In the genomic region with DNA sequence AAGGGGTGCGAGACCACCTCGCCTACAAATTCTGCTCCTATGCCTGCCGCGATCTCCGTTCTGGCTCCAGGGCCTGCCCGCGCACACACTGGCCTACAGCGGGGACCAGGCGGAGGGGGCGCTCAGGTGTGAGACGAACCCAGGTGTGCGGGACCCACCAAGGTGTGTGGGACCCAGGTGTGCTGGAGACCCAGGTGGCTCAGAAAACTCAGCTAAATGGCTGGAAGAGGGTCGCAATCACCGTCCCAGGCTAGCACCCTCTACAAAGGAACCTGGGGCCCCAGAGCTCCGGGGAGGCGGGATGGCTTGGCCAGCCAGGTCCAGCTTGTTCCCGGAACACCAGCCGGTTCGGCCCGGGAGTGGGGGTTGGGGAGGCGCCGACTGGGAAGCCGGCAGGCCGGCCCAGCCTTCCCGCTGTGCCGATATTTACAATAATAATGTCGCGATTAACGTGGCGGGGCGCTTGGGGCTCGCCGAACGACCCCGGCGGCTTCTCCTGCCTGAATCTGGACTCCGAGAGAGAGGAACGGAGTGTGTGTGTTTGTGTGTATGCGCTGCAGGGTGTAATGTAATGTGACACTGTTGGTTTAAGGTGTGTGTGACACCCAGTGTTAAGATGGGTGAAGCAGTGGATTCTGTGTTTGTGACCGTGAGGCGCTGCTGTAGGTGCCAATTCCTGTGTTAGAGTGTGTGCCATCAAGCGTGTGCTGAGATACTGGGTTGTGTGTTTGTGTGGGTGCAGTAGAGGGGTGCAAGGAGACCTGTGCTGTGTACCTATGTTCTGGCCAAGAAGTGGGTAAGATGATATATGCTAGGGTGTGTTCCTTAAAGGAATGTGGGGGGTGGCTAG, we compare ENCODE assay signal across 8 cellular contexts. TPM values are rescaled to one million over a fixed set of nuclear protein-coding genes. Genes with fewer than 3 reads are reported as not detected.
DNase-seq lines count a peak whose midpoint lies in the region; ATAC-seq and TF ChIP-seq lines count a peak whose summit lies in the region.

No MANE protein-coding gene starts in this region.

- peaks cover 65% of the 10 kb centered on the region for H3K27me3 ChIP-seq in kidney epithelial cell (ENCODE audit: control insufficient read depth, insufficient read depth, low read length)

- H3K27me3 Mint-ChIP-seq in activated T-helper 17 cell treated with anti-CD3 and anti-CD28 coated beads, Interleukin-2, amount 50 U/mL, for 72 hours: peaks cover 56% of the 10 kb centered on the region
- H3K27me3 Mint-ChIP-seq in stimulated activated naive CD8-positive, alpha-beta T cell treated with anti-CD3 and anti-CD28 coated beads, Interleukin-15, amount 100 ng/mL, for 72 hours: peaks cover 93% of the 10 kb centered on the region

- TF ChIP-seq CTCF in kidney epithelial cell (IDR thresholded peaks at IDR 0.05; ENCODE audit: insufficient read depth, low read length, poor library complexity, severe bottlenecking): no peak

- H3K9me3 Mint-ChIP-seq in activated T-helper 17 cell treated with anti-CD3 and anti-CD28 coated beads, Interleukin-2, amount 50 U/mL, for 72 hours: no peaks in the 10 kb centered on the region
- H3K9me3 Mint-ChIP-seq in stimulated activated naive CD8-positive, alpha-beta T cell treated with anti-CD3 and anti-CD28 coated beads, Interleukin-15, amount 100 ng/mL, for 72 hours: no peaks in the 10 kb centered on the region

- H3K4me1 Mint-ChIP-seq in activated T-helper 17 cell treated with anti-CD3 and anti-CD28 coated beads, Interleukin-2, amount 50 U/mL, for 72 hours: peaks cover 15% of the 10 kb centered on the region
- peaks cover 33% of the 10 kb centered on the region for H3K4me1 Mint-ChIP-seq in stimulated activated naive CD8-positive, alpha-beta T cell treated with anti-CD3 and anti-CD28 coated beads, Interleukin-15, amount 100 ng/mL, for 72 hours

- no peak overlapping the region for H3K27ac Mint-ChIP-seq in activated T-helper 17 cell treated with anti-CD3 and anti-CD28 coated beads, Interleukin-2, amount 50 U/mL, for 72 hours
- H3K27ac Mint-ChIP-seq in stimulated activated naive CD8-positive, alpha-beta T cell treated with anti-CD3 and anti-CD28 coated beads, Interleukin-15, amount 100 ng/mL, for 72 hours: no peak overlapping the region

- no peaks in the 10 kb centered on the region for H3K36me3 Mint-ChIP-seq in activated T-helper 17 cell treated with anti-CD3 and anti-CD28 coated beads, Interleukin-2, amount 50 U/mL, for 72 hours (ENCODE audit: low read depth)

- no peak for ATAC-seq in activated T-helper 17 cell treated with anti-CD3 and anti-CD28 coated beads, Interleukin-2, amount 50 U/mL, for 72 hours (replicated peaks)
- no peak for ATAC-seq in stimulated activated naive CD8-positive, alpha-beta T cell treated with anti-CD3 and anti-CD28 coated beads, Interleukin-15, amount 100 ng/mL, for 72 hours

- H3K4me3 ChIP-seq in kidney epithelial cell (ENCODE audit: low read depth, low read length): peak overlapping the region; percentile 36

- DNase-seq in NCI-H2107 treated with DMSO at 0.1 percent for 48 hours (lab: John Stamatoyannopoulos, UW; ENCODE audit: unreplicated experiment): peak; percentile 20
- DNase-seq in NCI-H2107 (lab: John Stamatoyannopoulos, UW): no peak
- DNase-seq in kidney epithelial cell (ENCODE audit: low read depth): no peak
- no peak for DNase-seq in stimulated activated naive CD8-positive, alpha-beta T cell treated with anti-CD3 and anti-CD28 coated beads, Interleukin-15, amount 100 ng/mL, for 72 hours
- no peak for DNase-seq in glomerular visceral epithelial cell (ENCODE audit: extremely low spot score)
- DNase-seq in amniotic stem cell (lab: John Stamatoyannopoulos, UW): no peak
- DNase-seq in NAMALWA (ENCODE audit: low spot score): no peak

- H3K4me3 Mint-ChIP-seq in activated T-helper 17 cell treated with anti-CD3 and anti-CD28 coated beads, Interleukin-2, amount 50 U/mL, for 72 hours: peak overlapping the region; percentile 60
- peak overlapping the region; percentile 59 to 71 for H3K4me3 Mint-ChIP-seq in stimulated activated naive CD8-positive, alpha-beta T cell treated with anti-CD3 and anti-CD28 coated beads, Interleukin-15, amount 100 ng/mL, for 72 hours

- no peaks in the 10 kb centered on the region for H3K36me3 ChIP-seq in kidney epithelial cell (ENCODE audit: control insufficient read depth, insufficient read depth, low read length)

RNA-seq across cellular contexts. Expression of gene PCDH1, which starts 1.4 kb away (rescaled TPM):
- total RNA-seq in activated T-helper 17 cell treated with anti-CD3 and anti-CD28 coated beads, Interleukin-2, amount 50 U/mL, for 72 hours: under 1 TPM in 1 of 2 donors, not detected in 1; 0.64 TPM
- total RNA-seq in kidney epithelial cell: 42.4 and 45.5 TPM in 2 replicates

RNA-seq across cellular contexts. Expression of gene DELE1, which starts 46.8 kb away (rescaled TPM):
- 10 to 100 TPM; 80.4 to 82.8 TPM for total RNA-seq in activated T-helper 17 cell treated with anti-CD3 and anti-CD28 coated beads, Interleukin-2, amount 50 U/mL, for 72 hours
- 62.3 and 74.1 TPM in 2 replicates for total RNA-seq in kidney epithelial cell

Comparison
In these comparisons a context has a peak if more than half of its experiments do, and no peak if none do; other contexts are left out.
1. RNA of gene PCDH1, which starts 1.4 kb away (total RNA-seq): 42.4 to 45.5 TPM in kidney epithelial cell; 0.64 TPM in activated T-helper 17 cell treated with anti-CD3 and anti-CD28 coated beads, Interleukin-2, amount 50 U/mL, for 72 hours; every median in the first group is over 10 times any median in the second.